In the genomic region with DNA sequence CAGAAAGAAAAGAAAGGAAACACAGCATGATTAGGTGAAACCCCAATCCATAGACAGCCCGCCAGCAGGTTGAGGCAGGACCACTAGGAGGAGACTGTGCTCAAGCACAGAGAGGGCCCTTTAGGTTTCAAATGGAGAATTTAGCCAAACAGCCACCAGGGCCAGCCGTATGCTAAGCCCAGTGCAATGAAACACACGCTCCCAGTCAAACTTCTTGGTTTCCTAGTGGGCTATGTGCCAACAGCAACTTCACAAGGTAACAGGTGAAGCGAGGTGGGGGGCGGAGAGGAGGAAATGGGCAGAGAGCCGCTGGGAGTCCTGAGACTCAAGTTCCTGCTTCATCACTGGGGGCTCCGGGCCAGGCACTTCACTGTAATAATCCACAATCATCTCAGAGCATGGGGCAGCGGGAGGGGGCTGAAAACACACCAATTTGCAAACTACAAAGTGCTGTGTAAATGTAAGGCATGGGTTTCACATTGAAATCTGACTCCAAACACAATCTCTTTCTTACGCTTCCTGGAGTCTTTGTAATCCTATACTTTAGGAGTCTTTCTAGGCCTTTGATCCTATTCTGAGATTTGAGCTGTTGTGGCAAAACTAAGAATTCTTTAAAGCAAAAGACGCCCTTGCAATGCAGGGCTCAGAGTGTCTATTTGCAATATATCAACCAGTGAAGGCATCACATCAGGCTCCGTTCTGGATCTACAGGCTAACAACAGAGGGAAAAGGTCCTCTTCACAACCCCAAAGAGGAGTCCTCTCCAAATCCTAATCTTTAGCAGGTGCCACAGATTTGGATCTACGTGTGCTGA, we compare ENCODE assay signal across 8 cellular contexts.
DNase-seq lines count a peak whose midpoint lies in the region; ATAC-seq, FAIRE-seq and TF ChIP-seq lines count a peak whose summit lies in the region.

No MANE protein-coding gene starts in this region.

- no peaks in the 10 kb centered on the region for H3K36me3 ChIP-seq in DOHH2 (ENCODE audit: control insufficient read depth, low read length)
- no peaks in the 10 kb centered on the region for H3K36me3 ChIP-seq in Panc1 (ENCODE audit: control insufficient read depth, insufficient read depth, low read length)
- no peaks in the 10 kb centered on the region for H3K36me3 ChIP-seq in small intestine (ENCODE audit: control insufficient read depth in 2 of 2, insufficient read depth in 2 of 2, low read length in 2 of 2)

- peak overlapping the region; percentile 43 for H3K4me3 Mint-ChIP-seq in activated T-helper 1 cell treated with anti-CD3 and anti-CD28 coated beads, Interleukin-12 subunit alpha, Interleukin-12 subunit beta, Interleukin-2, Interleukin-4 antibody, amounts not matched to agents 30 ng/mL and 10 ng/mL and 1 ng/mL, durations not matched to agents 14 hours and 24 hours and 36 hours

- intact Hi-C loops in Panc1 (cut with micrococcal nuclease; ENCODE audit: unreplicated experiment): loop anchor here (1.0 to 10.0 kb wide), 3 partner anchors 121 to 518 kb away; no protein-coding TSS in a partner anchor
- intact Hi-C loops in activated T-helper 1 cell treated with anti-CD3 and anti-CD28 coated beads, Interleukin-12 subunit alpha, Interleukin-12 subunit beta, Interleukin-2, Interleukin-4 antibody, amounts not matched to agents 30 ng/mL and 10 ng/mL and 1 ng/mL, durations not matched to agents 14 hours and 24 hours and 36 hours (cut with micrococcal nuclease): loop anchor here (1.0 to 10.0 kb wide), 8 partner anchors 73 to 648 kb away; no protein-coding TSS in a partner anchor

- CTCF ChIA-PET in Panc1 (lab: Charles Lee): no interaction called here

- no peaks in the 10 kb centered on the region for H3K79me2 ChIP-seq in DOHH2 (ENCODE audit: control insufficient read depth, low read length)

- WGBS in small intestine, 3 donors: 50 to 63% (median 59%) methylated on average over 12 of the region's 12 CpGs

- no peaks in the 10 kb centered on the region for H4K20me1 ChIP-seq in DOHH2 (ENCODE audit: control insufficient read depth, insufficient read depth, low read depth, low read length)

- no peak overlapping the region for H3K27ac ChIP-seq in DOHH2 (ENCODE audit: low read depth, low read length)
- H3K27ac ChIP-seq in Panc1 (ENCODE audit: low read length): no peak overlapping the region
- H3K27ac ChIP-seq in small intestine (ENCODE audit: low read depth in 1 of 2, low read length in 1 of 2): peak overlapping the region; percentile 30 to 52

- in situ Hi-C loops in Panc1 (cut with HindIII; ENCODE audit: low pct_unique_long_range_greater_than_20kb, low sequenced_read_pairs): no loop called here

- no peak for FAIRE-seq in small intestine (lab: Jason Lieb, UNC)

- no peaks in the 10 kb centered on the region; the same call in 1 of the 2 replicates for H3K9me2 ChIP-seq in DOHH2 (replicated peaks; ENCODE audit: control insufficient read depth, low read length)

- H3K9me3 ChIP-seq in DOHH2 (ENCODE audit: control insufficient read depth, insufficient read depth, low read length): no peaks in the 10 kb centered on the region
- H3K9me3 ChIP-seq in Panc1 (ENCODE audit: control insufficient read depth, insufficient read depth, low read depth, low read length): no peaks in the 10 kb centered on the region
- H3K9me3 ChIP-seq in small intestine (ENCODE audit: control insufficient read depth, low read depth): no peaks in the 10 kb centered on the region

- H3F3A ChIP-seq in DOHH2 (ENCODE audit: control insufficient read depth, insufficient read depth): no peaks in the 10 kb centered on the region

- H3K9me3 Mint-ChIP-seq in activated T-helper 1 cell treated with anti-CD3 and anti-CD28 coated beads, Interleukin-12 subunit alpha, Interleukin-12 subunit beta, Interleukin-2, Interleukin-4 antibody, amounts not matched to agents 30 ng/mL and 10 ng/mL and 1 ng/mL, durations not matched to agents 14 hours and 24 hours and 36 hours: no peaks in the 10 kb centered on the region

- ATAC-seq in GM21390 (IDR thresholded peaks at IDR 0.05; ENCODE audit: unreplicated experiment) (peak; percentile 79), Panc1 (peak; percentile 83)

- no peaks in the 10 kb centered on the region for H3K4me1 ChIP-seq in DOHH2 (ENCODE audit: control insufficient read depth, low read length)
- H3K4me1 ChIP-seq in Panc1 (ENCODE audit: control insufficient read depth, insufficient read depth, low read length): no peaks in the 10 kb centered on the region
- no peaks in the 10 kb centered on the region for H3K4me1 ChIP-seq in small intestine (ENCODE audit: control insufficient read depth in 2 of 2, insufficient read depth in 1 of 2, low read depth in 1 of 2, low read length in 1 of 2)

- TF ChIP-seq CTCF in DOHH2 (IDR thresholded peaks at IDR 0.05; ENCODE audit: low read depth, low read length, poor library complexity, severe bottlenecking) (peak; percentile 55), Panc1 (IDR thresholded peaks at IDR 0.05) (peak; percentile 73)

- POLR2A ChIA-PET in Panc1 (lab: Charles Lee): no interaction called here

- no peak overlapping the region for H3K4me2 ChIP-seq in DOHH2 (ENCODE audit: low read length)

- peaks cover 5% of the 10 kb centered on the region; the same call in 1 of the 2 replicates for H3K27me3 ChIP-seq in DOHH2 (ENCODE audit: control insufficient read depth, low read length)
- H3K27me3 ChIP-seq in Panc1 (ENCODE audit: control insufficient read depth, insufficient read depth, low read length): no peaks in the 10 kb centered on the region
- no peaks in the 10 kb centered on the region for H3K27me3 ChIP-seq in small intestine (ENCODE audit: control insufficient read depth in 2 of 2, insufficient read depth in 2 of 2, low read length in 2 of 2)

- H3K4me3 ChIP-seq in DOHH2 (ENCODE audit: low read length) (no peak overlapping the region), Panc1 (ENCODE audit: low read depth in 2 of 2, low read length in 2 of 2) (no peak overlapping the region), small intestine (ENCODE audit: low read depth in 1 of 2, low read length in 2 of 2) (no peak overlapping the region)

- peaks cover 5% of the 10 kb centered on the region for H3K27me3 Mint-ChIP-seq in activated T-helper 1 cell treated with anti-CD3 and anti-CD28 coated beads, Interleukin-12 subunit alpha, Interleukin-12 subunit beta, Interleukin-2, Interleukin-4 antibody, amounts not matched to agents 30 ng/mL and 10 ng/mL and 1 ng/mL, durations not matched to agents 14 hours and 24 hours and 36 hours (ENCODE audit: insufficient read depth)

- peak overlapping the region; percentile 84 for H3K27ac Mint-ChIP-seq in activated T-helper 1 cell treated with anti-CD3 and anti-CD28 coated beads, Interleukin-12 subunit alpha, Interleukin-12 subunit beta, Interleukin-2, Interleukin-4 antibody, amounts not matched to agents 30 ng/mL and 10 ng/mL and 1 ng/mL, durations not matched to agents 14 hours and 24 hours and 36 hours

- DNase-seq in HT-29 (ENCODE audit: low spot score) (peak; percentile 73), Panc1 (ENCODE audit: low read depth, low spot score) (peak; percentile 8), glomerular endothelial cell (ENCODE audit: extremely low read depth, low read depth, low spot score) (peak; percentile 14), small intestine (peak; percentile 38), cerebellar nuclear complex (lab: John Stamatoyannopoulos, UW) (no peak)
- peak; percentile 26 for DNase-seq in activated T-helper 1 cell treated with anti-CD3 and anti-CD28 coated beads, Interleukin-12 subunit alpha, Interleukin-12 subunit beta, Interleukin-2, Interleukin-4 antibody, amounts not matched to agents 30 ng/mL and 10 ng/mL and 1 ng/mL, durations not matched to agents 14 hours and 24 hours and 36 hours (ENCODE audit: low spot score)

- H3K36me3 Mint-ChIP-seq in activated T-helper 1 cell treated with anti-CD3 and anti-CD28 coated beads, Interleukin-12 subunit alpha, Interleukin-12 subunit beta, Interleukin-2, Interleukin-4 antibody, amounts not matched to agents 30 ng/mL and 10 ng/mL and 1 ng/mL, durations not matched to agents 14 hours and 24 hours and 36 hours (ENCODE audit: low read depth): peaks cover 3% of the 10 kb centered on the region

- BruUV-seq in Panc1 (replicated peaks; lab: Mats Ljungman, UMichigan): no TSS peak

- H3K4me1 Mint-ChIP-seq in activated T-helper 1 cell treated with anti-CD3 and anti-CD28 coated beads, Interleukin-12 subunit alpha, Interleukin-12 subunit beta, Interleukin-2, Interleukin-4 antibody, amounts not matched to agents 30 ng/mL and 10 ng/mL and 1 ng/mL, durations not matched to agents 14 hours and 24 hours and 36 hours (ENCODE audit: low read depth): peaks cover 26% of the 10 kb centered on the region

Comparison
In these comparisons a context has a peak if more than half of its experiments do, and no peak if none do; other contexts are left out.
1. H3K27ac ChIP-seq: peak in small intestine (2 of 2); none in DOHH2 (single experiment) and Panc1 (single experiment).
2. DNase-seq: peak in HT-29 (single experiment), Panc1 (single experiment), activated T-helper 1 cell treated with anti-CD3 and anti-CD28 coated beads, Interleukin-12 subunit alpha, Interleukin-12 subunit beta, Interleukin-2, Interleukin-4 antibody, amounts not matched to agents 30 ng/mL and 10 ng/mL and 1 ng/mL, durations not matched to agents 14 hours and 24 hours and 36 hours (single experiment), glomerular endothelial cell (single experiment) and small intestine (single experiment); none in cerebellar nuclear complex (0 of 2).